In genomic region chr11:59097113-59097708, GRCh38 we compare ENCODE assay signal across 8 cellular contexts. TPM values are rescaled to one million over a fixed set of nuclear protein-coding genes. Genes with fewer than 3 reads are reported as not detected.
A peak's percentile ranks its signal among the peaks of the same experiment; 100 is the strongest.
DNase-seq lines count a peak whose midpoint lies in the region; ATAC-seq and TF ChIP-seq lines count a peak whose summit lies in the region.

No MANE protein-coding gene starts in this region.

- intact Hi-C loops in esophagus muscularis mucosa (cut with DNase I) = loop anchor here (5.0 kb wide), 1 partner anchor 40 kb away; no protein-coding TSS in a partner anchor

- H3K4me3 ChIP-seq in esophagus muscularis mucosa (no peak overlapping the region), tibial nerve (no peak overlapping the region)

- H3K9me3 ChIP-seq in esophagus muscularis mucosa (no peaks in the 10 kb centered on the region), tibial nerve (no peaks in the 10 kb centered on the region)

- TF ChIP-seq POLR2A in esophagus muscularis mucosa (IDR thresholded peaks at IDR 0.05; ENCODE audit: low read depth) (no peak), tibial nerve (IDR thresholded peaks at IDR 0.05) (no peak)

- peak; percentile 38 for ATAC-seq in GM21717 (IDR thresholded peaks at IDR 0.05; ENCODE audit: unreplicated experiment)
- peak; percentile 59 for ATAC-seq in omental fat pad (ENCODE audit: low FRiP score)
- ATAC-seq in GM19467 (IDR thresholded peaks at IDR 0.05; ENCODE audit: unreplicated experiment) = no peak

- H3K4me1 ChIP-seq in esophagus muscularis mucosa = peaks cover 0 to 9% (median 8%) of the 10 kb centered on the region in 4 donors
- H3K4me1 ChIP-seq in tibial nerve = peaks cover 0 to 8% (median 3%) of the 10 kb centered on the region in 4 donors

- peak; percentile 22 for DNase-seq in COLO829 (ENCODE audit: low spot score)
- DNase-seq in NCI-H526 (lab: John Stamatoyannopoulos, UW) = peak; percentile 59 to 77
- DNase-seq in activated CD8-positive, alpha-beta memory T cell treated with anti-CD3 and anti-CD28 coated beads for 24 hours = peak; percentile 78
- DNase-seq in esophagus muscularis mucosa (ENCODE audit: extremely low spot score) = no peak
- DNase-seq in omental fat pad (ENCODE audit: low spot score) = peak; percentile 42
- peak; percentile 33 to 77 for DNase-seq in tibial nerve (ENCODE audit: low spot score in 2 of 2)

- TF ChIP-seq EP300 in esophagus muscularis mucosa (IDR thresholded peaks at IDR 0.05) (no peak), tibial nerve (IDR thresholded peaks at IDR 0.05) (no peak)

- WGBS in esophagus muscularis mucosa = 94% methylated on average over 5 of the region's 5 CpGs
- WGBS in tibial nerve, 2 donors = 92 to 94% methylated on average over 5 of the region's 5 CpGs

- H3K27ac ChIP-seq in esophagus muscularis mucosa (replicated peaks in 1 of 4) = no peak overlapping the region
- H3K27ac ChIP-seq in tibial nerve = no peak overlapping the region

- TF ChIP-seq CTCF in esophagus muscularis mucosa (IDR thresholded peaks at IDR 0.05) = peak; percentile 45 to 63 (median 49)
- TF ChIP-seq CTCF in omental fat pad (IDR thresholded peaks at IDR 0.05) = no peak
- peak; percentile 49 to 67 (median 52) for TF ChIP-seq CTCF in tibial nerve (IDR thresholded peaks at IDR 0.05)

- no peaks in the 10 kb centered on the region for H3K36me3 ChIP-seq in esophagus muscularis mucosa
- H3K36me3 ChIP-seq in tibial nerve = no peaks in the 10 kb centered on the region

- H3K27me3 ChIP-seq in esophagus muscularis mucosa (peaks cover 0 to 50% (median 0%) of the 10 kb centered on the region in 4 donors), tibial nerve (no peaks in the 10 kb centered on the region)

RNA-seq across cellular contexts. Expression of gene FAM111B, which starts 9.8 kb away (rescaled TPM):
- total RNA-seq in esophagus muscularis mucosa = under 1 TPM in 2 of 4 donors, not detected in 2; 0.13 to 0.46 TPM
- 1 to 10 TPM in 2 of 4 donors, under 1 TPM in 1, not detected in 1; 0.19 to 2.4 (median 1.9) TPM for total RNA-seq in omental fat pad
- total RNA-seq in tibial nerve = under 1 TPM in 3 of 4 donors, not detected in 1; 0.20 to 0.30 (median 0.22) TPM

RNA-seq across cellular contexts. Expression of gene GLYATL1B, which starts 11.1 kb away (rescaled TPM):
- not detected for total RNA-seq in esophagus muscularis mucosa
- not detected for total RNA-seq in omental fat pad
- total RNA-seq in tibial nerve = not detected

RNA-seq across cellular contexts. Expression of gene FAM111A, which starts 45.4 kb away (rescaled TPM):
- total RNA-seq in esophagus muscularis mucosa (10 to 100 TPM in 3 of 4 donors, 1 to 10 TPM in 1; 8.9 to 22.4 (median 17.6) TPM), omental fat pad (10 to 100 TPM; 18.2 to 60.1 (median 31.7) TPM), tibial nerve (10 to 100 TPM; 24.3 to 76.9 (median 40.3) TPM)

Comparison
In these comparisons a context has a peak if more than half of its experiments do, and no peak if none do; other contexts are left out.
1. CTCF ChIP-seq: peak in esophagus muscularis mucosa (3 of 3) and tibial nerve (5 of 5); none in omental fat pad (0 of 3).